ENCODE assay signal across 1 cellular context in the genomic region with DNA sequence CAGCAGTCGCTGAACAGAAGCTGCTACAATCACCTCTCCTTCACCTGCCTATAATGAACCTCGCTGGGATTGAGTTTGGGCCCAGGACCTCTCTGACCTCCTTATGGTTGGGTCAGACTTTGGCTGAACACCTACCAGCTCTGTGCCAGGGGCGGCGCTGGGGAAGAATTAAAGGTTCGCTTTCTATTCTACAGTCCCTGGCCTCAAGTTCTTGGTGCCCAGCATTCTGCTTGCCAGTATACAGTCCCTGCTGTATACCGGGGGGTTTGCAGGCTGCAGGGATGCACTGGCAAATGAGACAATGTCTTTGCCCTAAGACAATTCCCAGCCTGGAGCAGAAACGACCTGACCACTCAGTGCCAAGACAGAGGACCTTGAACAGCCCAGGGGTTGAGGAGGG.
TF ChIP-seq lines count a peak whose summit lies in the region.

No MANE protein-coding gene starts in this region.

TF ChIP-seq in H1, 55 proteins besides CTCF, POLR2A, EP300 and RAD21 (continued from another document):
- no peak for TF ChIP-seq FOSL1 (IDR thresholded peaks at IDR 0.05; ENCODE audit: insufficient read depth, low read depth, low read length)
- no peak for TF ChIP-seq POLR2AphosphoS5 (IDR thresholded peaks at IDR 0.05; ENCODE audit: low read depth, low read length)
- TF ChIP-seq CHD2 (IDR thresholded peaks at IDR 0.05; ENCODE audit: low read length), result no peak
- TF ChIP-seq SP4 (IDR thresholded peaks at IDR 0.05; ENCODE audit: low read length), result no peak
